ENCODE assay signal across 1 cellular context in genomic region chr6:72703093-72703492, GRCh38.
TF ChIP-seq lines count a peak whose summit lies in the region.

No MANE protein-coding gene starts in this region.

TF ChIP-seq in K562, 482 proteins besides CTCF, POLR2A, EP300 and RAD21 (continued from another document and continues in another):
- no peak for TF ChIP-seq ZNF407 (IDR thresholded peaks at IDR 0.05; ENCODE audit: low read depth)
- TF ChIP-seq U2AF1 (optimal IDR thresholded peaks at IDR 0.05; ENCODE audit: low read depth, low read length) = no peak
- no peak for TF ChIP-seq ZNF212 (CRISPR knock-in tag; IDR thresholded peaks at IDR 0.05)
- TF ChIP-seq, protein P1, sequence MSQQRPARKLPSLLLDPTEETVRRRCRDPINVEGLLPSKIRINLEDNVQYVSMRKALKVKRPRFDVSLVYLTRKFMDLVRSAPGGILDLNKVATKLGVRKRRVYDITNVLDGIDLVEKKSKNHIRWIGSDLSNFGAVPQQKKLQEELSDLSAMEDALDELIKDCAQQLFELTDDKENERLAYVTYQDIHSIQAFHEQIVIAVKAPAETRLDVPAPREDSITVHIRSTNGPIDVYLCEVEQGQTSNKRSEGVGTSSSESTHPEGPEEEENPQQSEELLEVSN (IDR thresholded peaks at IDR 0.05; ENCODE audit: borderline replicate concordance in 1 of 2, extremely low read depth in 1 of 2, insufficient read depth in 1 of 2, insufficient read length in 1 of 2, low read depth in 1 of 2, low read length in 1 of 2, poor library complexity in 1 of 2, severe bottlenecking in 1 of 2) = no peak
- TF ChIP-seq PHB2 (IDR thresholded peaks at IDR 0.05; ENCODE audit: low read depth) = no peak
- TF ChIP-seq ARID1B (IDR thresholded peaks at IDR 0.05) = peak; percentile 85
- TF ChIP-seq NONO (IDR thresholded peaks at IDR 0.05; ENCODE audit: low read depth in 2 of 2, low read length in 1 of 2) = no peak
- TF ChIP-seq SRSF7 (optimal IDR thresholded peaks at IDR 0.05; ENCODE audit: low read depth, low read length) = no peak
- TF ChIP-seq TAF1 (IDR thresholded peaks at IDR 0.05; ENCODE audit: control insufficient read depth, extremely low read depth, insufficient read depth, low read length, severe bottlenecking) = no peak
- TF ChIP-seq ZNF445 (CRISPR knock-in tag; IDR thresholded peaks at IDR 0.05; ENCODE audit: low read depth) = no peak
- no peak for TF ChIP-seq MTA3 (IDR thresholded peaks at IDR 0.05; ENCODE audit: borderline replicate concordance)
- no peak for TF ChIP-seq ZBTB8A (IDR thresholded peaks at IDR 0.05; ENCODE audit: partially characterized antibody)
- no peak for TF ChIP-seq IRF1 (CRISPR knock-in tag; IDR thresholded peaks at IDR 0.05; ENCODE audit: borderline replicate concordance)
- peak; percentile 56; the same call in 1 of the 2 replicates for TF ChIP-seq CC2D1A (IDR thresholded peaks at IDR 0.05)
- no peak for TF ChIP-seq PTTG1 (tag; IDR thresholded peaks at IDR 0.05; ENCODE audit: low read depth)
- TF ChIP-seq ILK (tag; IDR thresholded peaks at IDR 0.05; ENCODE audit: borderline replicate concordance, low read depth) = no peak
- TF ChIP-seq CXXC5 (CRISPR knock-in tag; IDR thresholded peaks at IDR 0.05) = no peak
- TF ChIP-seq POLR2G (IDR thresholded peaks at IDR 0.05; ENCODE audit: low read depth, low read length) = no peak
- peak in 1 of 2 experiments; percentile 65; a peak in 2 of 4 replicates for TF ChIP-seq HDAC1 (IDR thresholded peaks at IDR 0.05)
- TF ChIP-seq ZNF561 (CRISPR knock-in tag; conservative IDR thresholded peaks at IDR 0.05) = no peak
- no peak for TF ChIP-seq MNT (conservative IDR thresholded peaks at IDR 0.05)
- no peak for TF ChIP-seq ZNF766 (CRISPR knock-in tag; conservative IDR thresholded peaks at IDR 0.05)
- TF ChIP-seq PRMT5 (CRISPR knock-in tag; IDR thresholded peaks at IDR 0.05) = no peak
- TF ChIP-seq HES1 (IDR thresholded peaks at IDR 0.05; ENCODE audit: low read depth) = no peak
- no peak for TF ChIP-seq MTA1 (IDR thresholded peaks at IDR 0.05; ENCODE audit: borderline replicate concordance)
- TF ChIP-seq NCOR1 (IDR thresholded peaks at IDR 0.05) = peak; percentile 65
- TF ChIP-seq, protein P2, sequence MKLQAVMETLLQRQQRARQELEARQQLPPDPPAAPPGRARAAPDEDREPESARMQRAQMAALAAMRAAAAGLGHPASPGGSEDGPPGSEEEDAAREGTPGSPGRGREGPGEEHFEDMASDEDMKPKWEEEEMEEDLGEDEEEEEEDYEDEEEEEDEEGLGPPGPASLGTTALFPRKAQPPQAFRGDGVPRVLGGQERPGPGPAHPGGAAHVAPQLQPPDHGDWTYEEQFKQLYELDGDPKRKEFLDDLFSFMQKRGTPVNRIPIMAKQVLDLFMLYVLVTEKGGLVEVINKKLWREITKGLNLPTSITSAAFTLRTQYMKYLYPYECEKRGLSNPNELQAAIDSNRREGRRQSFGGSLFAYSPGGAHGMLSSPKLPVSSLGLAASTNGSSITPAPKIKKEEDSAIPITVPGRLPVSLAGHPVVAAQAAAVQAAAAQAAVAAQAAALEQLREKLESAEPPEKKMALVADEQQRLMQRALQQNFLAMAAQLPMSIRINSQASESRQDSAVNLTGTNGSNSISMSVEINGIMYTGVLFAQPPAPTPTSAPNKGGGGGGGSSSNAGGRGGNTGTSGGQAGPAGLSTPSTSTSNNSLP (IDR thresholded peaks at IDR 0.05; ENCODE audit: borderline replicate concordance, low read depth, low read length) = no peak
- no peak for TF ChIP-seq PPARD (CRISPR knock-in tag; IDR thresholded peaks at IDR 0.05)
- TF ChIP-seq NEUROD1 (IDR thresholded peaks at IDR 0.05; ENCODE audit: borderline replicate concordance, low read depth, low read length, partially characterized antibody) = no peak
- TF ChIP-seq CBX3 (IDR thresholded peaks at IDR 0.05; ENCODE audit: borderline replicate concordance in 1 of 2, low read length in 2 of 2) = no peak
- no peak for TF ChIP-seq SIRT6 (IDR thresholded peaks at IDR 0.05; ENCODE audit: low read depth, low read length)
- no peak for TF ChIP-seq ID3 (CRISPR knock-in tag; IDR thresholded peaks at IDR 0.05)
- TF ChIP-seq ID3 (tag; IDR thresholded peaks at IDR 0.05) = no peak
- no peak for TF ChIP-seq KLF13 (tag; IDR thresholded peaks at IDR 0.05; ENCODE audit: borderline replicate concordance, low read depth)
- TF ChIP-seq, protein P3, sequence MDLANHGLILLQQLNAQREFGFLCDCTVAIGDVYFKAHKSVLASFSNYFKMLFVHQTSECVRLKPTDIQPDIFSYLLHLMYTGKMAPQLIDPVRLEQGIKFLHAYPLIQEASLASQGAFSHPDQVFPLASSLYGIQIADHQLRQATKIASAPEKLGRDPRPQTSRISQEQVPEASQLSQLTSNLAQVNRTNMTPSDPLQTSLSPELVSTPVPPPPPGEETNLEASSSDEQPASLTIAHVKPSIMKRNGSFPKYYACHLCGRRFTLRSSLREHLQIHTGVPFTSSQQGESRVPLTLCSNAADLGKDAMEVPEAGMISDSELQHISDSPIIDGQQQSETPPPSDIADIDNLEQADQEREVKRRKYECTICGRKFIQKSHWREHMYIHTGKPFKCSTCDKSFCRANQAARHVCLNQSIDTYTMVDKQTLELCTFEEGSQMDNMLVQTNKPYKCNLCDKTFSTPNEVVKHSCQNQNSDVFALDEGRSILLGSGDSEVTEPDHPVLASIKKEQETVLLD (IDR thresholded peaks at IDR 0.05) = no peak
- TF ChIP-seq, protein P4, sequence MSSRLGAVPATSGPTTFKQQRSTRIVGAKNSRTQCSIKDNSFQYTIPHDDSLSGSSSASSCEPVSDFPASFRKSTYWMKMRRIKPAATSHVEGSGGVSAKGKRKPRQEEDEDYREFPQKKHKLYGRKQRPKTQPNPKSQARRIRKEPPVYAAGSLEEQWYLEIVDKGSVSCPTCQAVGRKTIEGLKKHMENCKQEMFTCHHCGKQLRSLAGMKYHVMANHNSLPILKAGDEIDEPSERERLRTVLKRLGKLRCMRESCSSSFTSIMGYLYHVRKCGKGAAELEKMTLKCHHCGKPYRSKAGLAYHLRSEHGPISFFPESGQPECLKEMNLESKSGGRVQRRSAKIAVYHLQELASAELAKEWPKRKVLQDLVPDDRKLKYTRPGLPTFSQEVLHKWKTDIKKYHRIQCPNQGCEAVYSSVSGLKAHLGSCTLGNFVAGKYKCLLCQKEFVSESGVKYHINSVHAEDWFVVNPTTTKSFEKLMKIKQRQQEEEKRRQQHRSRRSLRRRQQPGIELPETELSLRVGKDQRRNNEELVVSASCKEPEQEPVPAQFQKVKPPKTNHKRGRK (tag; IDR thresholded peaks at IDR 0.05) = no peak
- no peak for TF ChIP-seq ZNF830 (CRISPR knock-in tag; IDR thresholded peaks at IDR 0.05)
- TF ChIP-seq CCNT2 (IDR thresholded peaks at IDR 0.05; ENCODE audit: borderline replicate concordance, extremely low read depth, insufficient read length, low read depth, low read length) = no peak
- no peak for TF ChIP-seq CREBBP (IDR thresholded peaks at IDR 0.05; ENCODE audit: low read depth, low read length)
- no peak for TF ChIP-seq KAT8 (IDR thresholded peaks at IDR 0.05; ENCODE audit: low read depth)
- no peak for TF ChIP-seq TCF15 (CRISPR knock-in tag; IDR thresholded peaks at IDR 0.05)
- no peak for TF ChIP-seq MBD1 (CRISPR knock-in tag; IDR thresholded peaks at IDR 0.05)
- TF ChIP-seq RBM34 (IDR thresholded peaks at IDR 0.05; ENCODE audit: borderline replicate concordance, insufficient read depth, low read length) = no peak
